13 cellular contexts compared by ENCODE assay signal in the genomic region with DNA sequence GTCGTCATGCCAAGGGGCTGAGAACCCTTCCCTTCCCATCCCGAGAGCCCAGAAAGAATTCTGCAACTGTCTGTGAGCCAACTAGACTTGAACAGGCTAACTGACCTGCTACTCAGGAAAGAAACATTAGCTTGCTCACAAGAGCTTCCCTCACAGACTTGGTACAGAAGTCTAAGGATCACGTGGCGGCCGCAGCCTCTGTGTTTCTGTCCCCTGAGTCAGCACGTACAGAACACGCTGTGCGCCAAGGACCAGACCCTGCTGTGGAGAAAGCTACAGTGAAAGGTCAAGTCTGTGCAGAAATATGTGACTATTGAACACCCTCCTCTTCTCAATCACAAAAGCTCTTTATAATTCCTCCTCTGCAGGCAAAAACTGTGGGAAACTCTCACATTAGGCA.
DNase-seq lines count a peak whose midpoint lies in the region; TF ChIP-seq lines count a peak whose summit lies in the region.
"Had no signal": no experiment of that assay in that cellular context is flagged by ENCODE, and none has a peak within 500 bp of the region (broad histone marks: within the 10 kb centered on the region; RNA-seq: fewer than 3 reads in every experiment).

No MANE protein-coding gene starts in this region.

- TF ChIP-seq CTCF in dorsolateral prefrontal cortex (IDR thresholded peaks at IDR 0.05 in 54 of 56, conservative IDR thresholded peaks at IDR 0.05 in 2 of 56; ENCODE audit: low read depth in 1 of 56, partially characterized antibody in 56 of 56) (no peak), sigmoid colon (IDR thresholded peaks at IDR 0.05) (no peak)

- H3K4me3 ChIP-seq in adipocyte (ENCODE audit: low read length) (no peak overlapping the region), dorsolateral prefrontal cortex (peak overlapping the region in 2 of 59 donors; percentile 10 to 12), sigmoid colon (no peak overlapping the region)
- H3K4me3 ChIP-seq: body of pancreas, MG63 had no signal

- 91 to 94% methylated on average over 8 of the region's 8 CpGs for WGBS in sigmoid colon, 2 donors

- TF ChIP-seq EP300 in sigmoid colon (IDR thresholded peaks at IDR 0.05), result no peak

- peak overlapping the region; percentile 40 for H3K9ac ChIP-seq in adipocyte (ENCODE audit: low read length)

- H3K36me3 ChIP-seq in adipocyte (ENCODE audit: control insufficient read depth, insufficient read depth, low read length, severe bottlenecking) (no peaks in the 10 kb centered on the region), sigmoid colon (no peaks in the 10 kb centered on the region)
- H3K36me3 ChIP-seq: MG63 had no signal

- DNase-seq in adipocyte (ENCODE audit: low read depth) (no peak), dorsolateral prefrontal cortex (peak in 7 of 10 donors; percentile 53 to 78 (median 65)), inferior parietal cortex (ENCODE audit: extremely low spot score) (peak; percentile 77), sigmoid colon (peak; percentile 80), NCI-H1105 (lab: John Stamatoyannopoulos, UW) (no peak), LoVo (ENCODE audit: low spot score) (no peak), NCI-H82 treated with DMSO at 0.1 percent for 48 hours (lab: John Stamatoyannopoulos, UW; ENCODE audit: unreplicated experiment) (no peak), epidermal melanocyte (ENCODE audit: insufficient read length, low spot score) (no peak)
- DNase-seq: activated naive CD4-positive, alpha-beta T cell; MG63; NCI-H226; stimulated activated naive B cell treated with anti-CD40 and anti-IgM and Interleukin-4, amounts not matched to agents 10 μg/mL and 1 μg/mL and 100 μg/mL, for 72 hours had no signal

- H3K4me1 ChIP-seq in adipocyte (ENCODE audit: control insufficient read depth, insufficient read depth, low read length) (peaks cover 19% of the 10 kb centered on the region), sigmoid colon (peaks cover 0 to 16% (median 7%) of the 10 kb centered on the region in 4 donors)

- H3K27me3 ChIP-seq in adipocyte (replicated peaks; ENCODE audit: control insufficient read depth, insufficient read depth, low read length) (no peaks in the 10 kb centered on the region), dorsolateral prefrontal cortex (no peaks in the 10 kb centered on the region), sigmoid colon (no peaks in the 10 kb centered on the region)
- H3K27me3 ChIP-seq: body of pancreas, MG63 had no signal

- no peak for TF ChIP-seq POLR2A in sigmoid colon (IDR thresholded peaks at IDR 0.05)

- H3K27ac ChIP-seq in dorsolateral prefrontal cortex (peak overlapping the region; percentile 62 to 100 (median 98)), sigmoid colon (peak overlapping the region in 1 of 4 donors; percentile 10)

- H3K9me3 ChIP-seq in adipocyte (ENCODE audit: control insufficient read depth, low read length) (no peaks in the 10 kb centered on the region), sigmoid colon (no peaks in the 10 kb centered on the region)
- H3K9me3 ChIP-seq: body of pancreas, MG63 had no signal

- intact Hi-C loops in dorsolateral prefrontal cortex (cut with DNase I), result loop anchor here (5.0 kb wide), 1 partner anchor 49 kb away; no protein-coding TSS in a partner anchor
- intact Hi-C loops in sigmoid colon (cut with DNase I), result no loop called here

Comparison
In these comparisons a context has a peak if more than half of its experiments do, and no peak if none do; other contexts are left out.
1. DNase-seq: peak in dorsolateral prefrontal cortex (7 of 10), inferior parietal cortex (single experiment) and sigmoid colon (single experiment); none in adipocyte (single experiment), NCI-H1105 (single experiment), LoVo (single experiment), NCI-H82 treated with DMSO at 0.1 percent for 48 hours (single experiment) and epidermal melanocyte (single experiment).